ENCODE assay signal across 21 cellular contexts in genomic region chr21:41705546-41706262, GRCh38.
"Had no signal": no experiment of that assay in that cellular context is flagged by ENCODE, and none has a peak within 500 bp of the region (broad histone marks: within the 10 kb centered on the region; RNA-seq: fewer than 3 reads in every experiment).

No MANE protein-coding gene starts in this region.

- H3K4me3 Mint-ChIP-seq: activated CD4-positive, alpha-beta T cell treated with anti-CD3 and anti-CD28 coated beads, Interleukin-2, amount 10 ng/mL, durations not matched to agents 24 days and 14 days; activated CD8-positive, alpha-beta T cell treated with anti-CD3 and anti-CD28 coated beads for 36 hours; activated naive CD4-positive, alpha-beta T cell treated with anti-CD3 and anti-CD28 coated beads, Interleukin-2, amount 10 ng/mL, durations not matched to agents 7 days and 5 days; activated naive CD8-positive, alpha-beta T cell treated with anti-CD3 and anti-CD28 coated beads, Interleukin-2, amount 50 U/mL, for 24 hours; central memory CD8-positive, alpha-beta T cell; natural killer cell treated with Interleukin-12 subunit alpha and Interleukin-12 subunit beta and Interleukin-15 and Interleukin-18, amount 100 ng/mL, for 72 hours; T-helper 2 cell treated with Interferon-gamma antibody and Interleukin-4, amounts not matched to agents 5 μg/mL and 100 μg/mL, for 36 hours had no signal

- ATAC-seq: activated naive CD8-positive, alpha-beta T cell treated with anti-CD3 and anti-CD28 coated beads, Interleukin-2, amount 50 U/mL, for 24 hours; gastroesophageal sphincter; heart right ventricle had no signal

- H3K27ac ChIP-seq: brain microvascular endothelial cell, esophagus muscularis mucosa, gastroesophageal sphincter, heart right ventricle had no signal

- H3K4me1 ChIP-seq: esophagus muscularis mucosa, gastroesophageal sphincter, heart right ventricle had no signal

- H3K27ac Mint-ChIP-seq: activated CD8-positive, alpha-beta T cell treated with anti-CD3 and anti-CD28 coated beads for 36 hours; activated naive CD4-positive, alpha-beta T cell treated with anti-CD3 and anti-CD28 coated beads, Interleukin-2, amount 10 ng/mL, durations not matched to agents 7 days and 5 days; natural killer cell treated with Interleukin-12 subunit alpha and Interleukin-12 subunit beta and Interleukin-15 and Interleukin-18, amount 100 ng/mL, for 72 hours; T-helper 2 cell treated with Interferon-gamma antibody and Interleukin-4, amounts not matched to agents 5 μg/mL and 100 μg/mL, for 36 hours had no signal

- H3K4me1 Mint-ChIP-seq: activated naive CD4-positive, alpha-beta T cell treated with anti-CD3 and anti-CD28 coated beads, Interleukin-2, amount 10 ng/mL, durations not matched to agents 7 days and 5 days; central memory CD8-positive, alpha-beta T cell had no signal

- H3K36me3 Mint-ChIP-seq: activated naive CD4-positive, alpha-beta T cell treated with anti-CD3 and anti-CD28 coated beads, Interleukin-2, amount 10 ng/mL, durations not matched to agents 7 days and 5 days had no signal

- H3K9me3 ChIP-seq: esophagus muscularis mucosa had no signal

- DNase-seq: activated CD4-positive, alpha-beta T cell treated with anti-CD3 and anti-CD28 coated beads, Interleukin-2, amount 10 ng/mL, durations not matched to agents 24 days and 14 days; activated effector memory CD4-positive, alpha-beta T cell treated with Interleukin-2 at 50 U/mL for 16 hours; activated naive CD4-positive, alpha-beta T cell treated with anti-CD3 and anti-CD28 coated beads, Interleukin-2, amount 10 ng/mL, durations not matched to agents 7 days and 5 days; activated T-cell treated with anti-CD3 and anti-CD28 coated beads, Interleukin-2, amount 50 U/mL, for 48 hours; anterior cingulate cortex; brain microvascular endothelial cell; cortex of kidney; effector CD4-positive, alpha-beta T cell; heart right ventricle; mesenchymal stem cell; nucleus accumbens; stimulated activated CD4-positive, alpha-beta T cell treated with anti-CD3 and anti-CD28 coated beads, Interleukin-12 subunit alpha, Interleukin-12 subunit beta, amount 100 ng/mL, for 4 hours; stimulated activated naive CD8-positive, alpha-beta T cell treated with anti-CD3 and anti-CD28 coated beads, Interleukin-15, Interleukin-2, amounts not matched to agents 100 U/mL and 50 U/mL, for 24 hours; trophoblast cell had no signal

- H3K4me3 ChIP-seq: esophagus muscularis mucosa, gastroesophageal sphincter, heart right ventricle had no signal

- H3K36me3 ChIP-seq: brain microvascular endothelial cell, esophagus muscularis mucosa, gastroesophageal sphincter, heart right ventricle had no signal

- H3K9me3 Mint-ChIP-seq: activated CD4-positive, alpha-beta T cell treated with anti-CD3 and anti-CD28 coated beads, Interleukin-2, amount 10 ng/mL, durations not matched to agents 24 days and 14 days; activated naive CD4-positive, alpha-beta T cell treated with anti-CD3 and anti-CD28 coated beads, Interleukin-2, amount 10 ng/mL, durations not matched to agents 7 days and 5 days; natural killer cell treated with Interleukin-12 subunit alpha and Interleukin-12 subunit beta and Interleukin-15 and Interleukin-18, amount 100 ng/mL, for 72 hours; T-helper 2 cell treated with Interferon-gamma antibody and Interleukin-4, amounts not matched to agents 5 μg/mL and 100 μg/mL, for 36 hours had no signal
